Comparison of ENCODE assay signal across 11 cellular contexts in genomic region chr5:23526616-23527015, GRCh38. TPM values are rescaled to one million over a fixed set of nuclear protein-coding genes. Genes with fewer than 3 reads are reported as not detected.
DNase-seq lines count a peak whose midpoint lies in the region; FAIRE-seq and TF ChIP-seq lines count a peak whose summit lies in the region.
"Not testable (repeated sequence)": the region's sequence is repeated elsewhere in the genome, so short reads cannot be mapped to it uniquely, and the experiment has no call there.
"Had no signal": no experiment of that assay in that cellular context is flagged by ENCODE, and none has a peak within 500 bp of the region (broad histone marks: within the 10 kb centered on the region; RNA-seq: fewer than 3 reads in every experiment).

No MANE protein-coding gene starts in this region.

- H3K36me3 ChIP-seq in KMS-11 (ENCODE audit: insufficient read depth); OCI-LY3 (replicated peaks; ENCODE audit: low read depth, low read length): not testable (repeated sequence)

- H3K9ac ChIP-seq in KMS-11; OCI-LY3 (ENCODE audit: low read length): not testable (repeated sequence)

- H3K27ac ChIP-seq in KMS-11; OCI-LY3 (ENCODE audit: low read length): not testable (repeated sequence)

- not testable (repeated sequence) for H4K20me1 ChIP-seq in KMS-11 (ENCODE audit: insufficient read depth); OCI-LY3 (ENCODE audit: insufficient read depth, low read length)

- TF ChIP-seq CTCF in KMS-11 (conservative IDR thresholded peaks at IDR 0.05; ENCODE audit: low read depth, low read length); OCI-LY3 (IDR thresholded peaks at IDR 0.05; ENCODE audit: low read depth, low read length); fibroblast of mammary gland (conservative IDR thresholded peaks at IDR 0.05; ENCODE audit: control insufficient read depth, insufficient read depth, low read depth, low read length): not testable (repeated sequence)

- H3K79me2 ChIP-seq in KMS-11 (ENCODE audit: insufficient read depth, low read depth); OCI-LY3 (ENCODE audit: low read length): not testable (repeated sequence)

- not testable (repeated sequence) for H3K27me3 ChIP-seq in KMS-11 (ENCODE audit: insufficient read depth, low read depth); OCI-LY3 (ENCODE audit: low read depth, low read length)

- peak; percentile 95 for FAIRE-seq in H54 (lab: Jason Lieb, UNC)

- H3K4me3 ChIP-seq in KMS-11 (IDR thresholded peaks at IDR 0.05; ENCODE audit: insufficient read depth, low read depth, low read length); fibroblast of mammary gland (ENCODE audit: control insufficient read depth, low read depth, low read length): not testable (repeated sequence)
- peak overlapping the region; percentile 24; the same call in 1 of the 2 replicates for H3K4me3 ChIP-seq in OCI-LY3 (ENCODE audit: low read length)

- H3K4me2 ChIP-seq in KMS-11 = 0 out of 2 replicates have a peak overlapping the region, but pooled peaks have one; percentile 23
- H3K4me2 ChIP-seq in OCI-LY3 (ENCODE audit: low read length) = not testable (repeated sequence)

- H3K4me1 ChIP-seq in KMS-11 (ENCODE audit: low read depth, poor library complexity, severe bottlenecking); OCI-LY3 (ENCODE audit: low read length): not testable (repeated sequence)

- DNase-seq in A172 (ENCODE audit: low spot score) (peak; percentile 41), H54 (ENCODE audit: insufficient read length, low spot score) (peak; percentile 19), NCI-H69 (lab: John Stamatoyannopoulos, UW) (peak; percentile 67), SW480 (ENCODE audit: low spot score) (peak; percentile 12), fibroblast of mammary gland (ENCODE audit: low read depth) (peak; percentile 2)

- not testable (repeated sequence) for H3K9me3 ChIP-seq in OCI-LY3 (ENCODE audit: insufficient read depth, low read length)

- not testable (repeated sequence) for TF ChIP-seq POLR2A in H54 (IDR thresholded peaks at IDR 0.05; ENCODE audit: low read depth, low read length)

- H2AFZ ChIP-seq in KMS-11 (ENCODE audit: low read depth) (peak overlapping the region; percentile 33; the same call in 1 of the 2 replicates), OCI-LY3 (ENCODE audit: low read depth, low read length) (0 out of 2 replicates have a peak overlapping the region, but pooled peaks have one; percentile 30)

RNA-seq across cellular contexts. Expression of gene PRDM9, which starts 19.2 kb away (rescaled TPM):
- not detected in 2 replicates for total RNA-seq in A172 (2014; rRNA removed; shearing (Covaris generic))
- total RNA-seq: CD4-positive, alpha-beta memory T cell; GM23338; M059J; T-helper 17 cell had no signal

Comparison
In these comparisons a context has a peak if more than half of its experiments do, and no peak if none do; other contexts are left out.
1. DNase-seq: peak in every context shown above with its lines; median percentile 67 in NCI-H69; 41 in A172; 19 in H54; 12 in SW480; 2 in fibroblast of mammary gland.